11 cellular contexts compared by ENCODE assay signal in genomic region chr3:196633658-196634151, GRCh38. TPM values are rescaled to one million over a fixed set of nuclear protein-coding genes. Genes with fewer than 3 reads are reported as not detected.
DNase-seq lines count a peak whose midpoint lies in the region; ATAC-seq, FAIRE-seq and TF ChIP-seq lines count a peak whose summit lies in the region.
"Had no signal": no experiment of that assay in that cellular context is flagged by ENCODE, and none has a peak within 500 bp of the region (broad histone marks: within the 10 kb centered on the region; RNA-seq: fewer than 3 reads in every experiment).

No MANE protein-coding gene starts in this region.

- FAIRE-seq in D721Med (lab: Jason Lieb, UNC), result no peak

- H3K4me3 ChIP-seq in Jurkat, Clone E6-1 (ENCODE audit: low read length), result peak overlapping the region; percentile 80
- no peak overlapping the region for H3K4me3 ChIP-seq in ascending aorta

- DNase-seq in Calu3, result no peak
- DNase-seq in Jurkat, Clone E6-1 (ENCODE audit: low read depth, low spot score), result no peak
- no peak for DNase-seq in ascending aorta (ENCODE audit: low spot score in 2 of 2)
- no peak for DNase-seq in neural crest cell (ENCODE audit: low read depth, low spot score)
- no peak for DNase-seq in Kasumi-1 (lab: John Stamatoyannopoulos, UW)
- DNase-seq in D721Med (ENCODE audit: insufficient read length, low spot score), result no peak
- DNase-seq: central memory CD4-positive, alpha-beta T cell; DMS 273 treated with DMSO at 0.1 percent for 48 hours; hippocampal formation had no signal

- peaks cover 0 to 8% of the 10 kb centered on the region in 2 donors for H3K4me1 ChIP-seq in ascending aorta

- H3K4me3 Mint-ChIP-seq in Calu3 (ENCODE audit: low read depth, unreplicated experiment), result peak overlapping the region; percentile 100
- peak overlapping the region; percentile 92 for H3K4me3 Mint-ChIP-seq in neural crest cell

- H3K4me1 Mint-ChIP-seq in Calu3 (ENCODE audit: low read depth, unreplicated experiment) (peaks cover 19% of the 10 kb centered on the region), neural crest cell (peaks cover 44% of the 10 kb centered on the region)

- intact Hi-C loops in Calu3 (cut with micrococcal nuclease; ENCODE audit: unreplicated experiment), result no loop called here
- intact Hi-C loops in ascending aorta (cut with DNase I), result no loop called here

- no peaks in the 10 kb centered on the region for H3K9me3 ChIP-seq in ascending aorta

- no peak overlapping the region for H3K27ac Mint-ChIP-seq in Calu3 (ENCODE audit: unreplicated experiment)
- peak overlapping the region; percentile 89 for H3K27ac Mint-ChIP-seq in neural crest cell (ENCODE audit: unreplicated experiment)

- H3K27me3 Mint-ChIP-seq in Calu3 (ENCODE audit: unreplicated experiment) (peaks cover 33% of the 10 kb centered on the region), neural crest cell (ENCODE audit: low read depth) (peaks cover 11% of the 10 kb centered on the region)

- CTCF ChIA-PET in Calu3 (lab: Charles Lee), result no interaction called here

- no TSS peak for BruUV-seq in Calu3 (replicated peaks; lab: Mats Ljungman, UMichigan)

- H3K36me3 Mint-ChIP-seq in Calu3 (ENCODE audit: insufficient read depth, unreplicated experiment) (peaks cover 21% of the 10 kb centered on the region), neural crest cell (ENCODE audit: low read depth) (no peaks in the 10 kb centered on the region)

- no peaks in the 10 kb centered on the region for H3K9me3 Mint-ChIP-seq in Calu3 (ENCODE audit: low read depth, unreplicated experiment)
- no peaks in the 10 kb centered on the region for H3K9me3 Mint-ChIP-seq in neural crest cell

- no peaks in the 10 kb centered on the region for H3K36me3 ChIP-seq in ascending aorta

- no peaks in the 10 kb centered on the region for H3K27me3 ChIP-seq in ascending aorta

- peak overlapping the region; percentile 28 to 79 for H3K27ac ChIP-seq in ascending aorta

- no peak for TF ChIP-seq CTCF in Calu3 (IDR thresholded peaks at IDR 0.05; ENCODE audit: unreplicated experiment)
- no peak for TF ChIP-seq CTCF in ascending aorta (IDR thresholded peaks at IDR 0.05)
- TF ChIP-seq CTCF in neural crest cell (conservative IDR thresholded peaks at IDR 0.05), result no peak
- TF ChIP-seq CTCF in D721Med (IDR thresholded peaks at IDR 0.05; ENCODE audit: insufficient read depth, missing control alignments), result no peak

- no peak for ATAC-seq in HG02623 (IDR thresholded peaks at IDR 0.05; ENCODE audit: unreplicated experiment)
- ATAC-seq in GM18498 (IDR thresholded peaks at IDR 0.05; ENCODE audit: unreplicated experiment), result no peak

RNA-seq across cellular contexts. Expression of gene NRROS, which starts 5.8 kb away (rescaled TPM):
- total RNA-seq in Calu3 (2022), result 0.39 and 0.99 TPM in 2 replicates
- polyA plus RNA-seq in Jurkat, Clone E6-1 (2012; ENCODE audit: insufficient read depth, insufficient read length), result 43.7 TPM
- total RNA-seq in ascending aorta, result 22.6 TPM
- total RNA-seq in neural crest cell, result 0.52 and 1.5 TPM in 2 replicates
